In genomic region chr2:54704688-54705605, GRCh38 we compare ENCODE assay signal across 8 cellular contexts. TPM values are rescaled to one million over a fixed set of nuclear protein-coding genes. Genes with fewer than 3 reads are reported as not detected.
DNase-seq lines count a peak whose midpoint lies in the region; ATAC-seq and TF ChIP-seq lines count a peak whose summit lies in the region.

No MANE protein-coding gene starts in this region.

- H3K9me3 ChIP-seq in AG04450 (ENCODE audit: control insufficient read depth, insufficient read depth, low read length), result no peaks in the 10 kb centered on the region; the same call in 1 of the 2 replicates
- H3K9me3 ChIP-seq in esophagus squamous epithelium, result no peaks in the 10 kb centered on the region

- ATAC-seq in omental fat pad (ENCODE audit: low FRiP score), result peak; percentile 67

- TF ChIP-seq CTCF in AG04450 (IDR thresholded peaks at IDR 0.05; ENCODE audit: low read depth, low read length), result peak; percentile 63
- peak; percentile 55 for TF ChIP-seq CTCF in GM13977 (IDR thresholded peaks at IDR 0.05; ENCODE audit: extremely low read depth, insufficient read depth, missing control alignments)
- TF ChIP-seq CTCF in LNCaP clone FGC (IDR thresholded peaks at IDR 0.05; ENCODE audit: control insufficient read depth, extremely low read depth, insufficient read depth), result peak; percentile 42
- TF ChIP-seq CTCF in esophagus squamous epithelium (IDR thresholded peaks at IDR 0.05), result peak in 5 of 6 experiments; percentile 54 to 77 (median 64)
- TF ChIP-seq CTCF in omental fat pad (IDR thresholded peaks at IDR 0.05), result no peak

- POLR2A ChIA-PET in AG04450 (lab: Yijun Ruan, JAX), result interaction anchor here (1.0 kb wide), 1 partner anchor 39 kb away, joined by 3 read pairs; no protein-coding TSS in a partner anchor

- H3K27ac ChIP-seq in AG04450 (ENCODE audit: low read depth, low read length) (no peak overlapping the region), esophagus squamous epithelium (no peak overlapping the region)

- peaks cover 19% of the 10 kb centered on the region for H3K27me3 ChIP-seq in AG04450 (ENCODE audit: control insufficient read depth, insufficient read depth, low read length)
- peaks cover 0 to 13% (median 0%) of the 10 kb centered on the region in 4 donors for H3K27me3 ChIP-seq in esophagus squamous epithelium

- WGBS in esophagus squamous epithelium, 2 donors, result 2 to 8% methylated on average over 3 of the region's 3 CpGs

- in situ Hi-C loops in GM13977 (cut with MboI; ENCODE audit: low pct_unique_long_range_greater_than_20kb, low sequenced_read_pairs, unreplicated experiment), result loop anchor here (10.0 to 25.0 kb wide), 2 partner anchors 180 to 593 kb away; partner anchors contain the start of gene ACYP2

- peaks cover 6 to 17% (median 6%) of the 10 kb centered on the region in 3 donors for H3K4me1 ChIP-seq in esophagus squamous epithelium

- CTCF ChIA-PET in AG04450 (lab: Charles Lee), result interaction anchor here (0.6 to 5.0 kb wide), 67 partner anchors 9 to 787 kb away, joined by 3 to 113 read pairs (median 4); partner anchors contain the start of gene ACYP2

- intact Hi-C loops in esophagus squamous epithelium (cut with DNase I), result loop anchor here (10.0 kb wide), 2 partner anchors 50 to 180 kb away; no protein-coding TSS in a partner anchor

- H3K4me3 ChIP-seq in AG04450 (ENCODE audit: low read depth, low read length) (no peak overlapping the region), LNCaP clone FGC (ENCODE audit: low read depth, low read length) (no peak overlapping the region), esophagus squamous epithelium (no peak overlapping the region)

- no peak for TF ChIP-seq POLR2A in esophagus squamous epithelium (IDR thresholded peaks at IDR 0.05)

- DNase-seq in AG04450 (ENCODE audit: low read depth, low spot score), result no peak
- DNase-seq in GM13977 (ENCODE audit: low spot score), result peak; percentile 60
- DNase-seq in LNCaP clone FGC (ENCODE audit: low read depth), result peak; percentile 4
- peak; percentile 85 for DNase-seq in SHP77 treated with DMSO at 0.1 percent for 48 hours (lab: John Stamatoyannopoulos, UW)
- DNase-seq in esophagus squamous epithelium (lab: John Stamatoyannopoulos, UW), result no peak
- no peak for DNase-seq in omental fat pad (ENCODE audit: low spot score)
- DNase-seq in stimulated activated CD4-positive, alpha-beta T cell treated with anti-CD3 and anti-CD28 coated beads, Interleukin-12 subunit alpha, Interleukin-12 subunit beta, amount 100 ng/mL, for 4 hours, result no peak
- DNase-seq in stimulated activated CD4-positive, alpha-beta T cell treated with anti-CD3 and anti-CD28 coated beads, Interleukin-1b, Interleukin-23, amount 100 ng/mL, for 48 hours, result no peak

- H3K36me3 ChIP-seq in esophagus squamous epithelium, result no peaks in the 10 kb centered on the region

RNA-seq across cellular contexts. Expression of gene EML6, which starts 18.5 kb away (rescaled TPM):
- 0.12 and 0.30 TPM in 2 replicates for polyA plus RNA-seq in AG04450 (2011; rRNA removed)
- 0.09 TPM in 1 of 2 replicates, not detected in the other for polyA minus RNA-seq in AG04450 (2011; rRNA and poly(A)+ RNA removed)
- total RNA-seq in esophagus squamous epithelium (1 to 10 TPM; 1.2 to 4.4 (median 3.1) TPM), omental fat pad (1 to 10 TPM in 3 of 4 donors, under 1 TPM in 1; 0.63 to 9.0 (median 1.2) TPM)

Comparison
In these comparisons a context has a peak if more than half of its experiments do, and no peak if none do; other contexts are left out.
1. DNase-seq: peak in GM13977 (single experiment), LNCaP clone FGC (single experiment) and SHP77 treated with DMSO at 0.1 percent for 48 hours (single experiment); none in AG04450 (single experiment), esophagus squamous epithelium (single experiment), omental fat pad (single experiment), stimulated activated CD4-positive, alpha-beta T cell treated with anti-CD3 and anti-CD28 coated beads, Interleukin-12 subunit alpha, Interleukin-12 subunit beta, amount 100 ng/mL, for 4 hours (single experiment) and stimulated activated CD4-positive, alpha-beta T cell treated with anti-CD3 and anti-CD28 coated beads, Interleukin-1b, Interleukin-23, amount 100 ng/mL, for 48 hours (single experiment).
2. CTCF ChIP-seq: peak in AG04450 (single experiment), GM13977 (single experiment), LNCaP clone FGC (single experiment) and esophagus squamous epithelium (5 of 6); none in omental fat pad (0 of 3).